ENCODE assay signal across 8 cellular contexts in the genomic region with DNA sequence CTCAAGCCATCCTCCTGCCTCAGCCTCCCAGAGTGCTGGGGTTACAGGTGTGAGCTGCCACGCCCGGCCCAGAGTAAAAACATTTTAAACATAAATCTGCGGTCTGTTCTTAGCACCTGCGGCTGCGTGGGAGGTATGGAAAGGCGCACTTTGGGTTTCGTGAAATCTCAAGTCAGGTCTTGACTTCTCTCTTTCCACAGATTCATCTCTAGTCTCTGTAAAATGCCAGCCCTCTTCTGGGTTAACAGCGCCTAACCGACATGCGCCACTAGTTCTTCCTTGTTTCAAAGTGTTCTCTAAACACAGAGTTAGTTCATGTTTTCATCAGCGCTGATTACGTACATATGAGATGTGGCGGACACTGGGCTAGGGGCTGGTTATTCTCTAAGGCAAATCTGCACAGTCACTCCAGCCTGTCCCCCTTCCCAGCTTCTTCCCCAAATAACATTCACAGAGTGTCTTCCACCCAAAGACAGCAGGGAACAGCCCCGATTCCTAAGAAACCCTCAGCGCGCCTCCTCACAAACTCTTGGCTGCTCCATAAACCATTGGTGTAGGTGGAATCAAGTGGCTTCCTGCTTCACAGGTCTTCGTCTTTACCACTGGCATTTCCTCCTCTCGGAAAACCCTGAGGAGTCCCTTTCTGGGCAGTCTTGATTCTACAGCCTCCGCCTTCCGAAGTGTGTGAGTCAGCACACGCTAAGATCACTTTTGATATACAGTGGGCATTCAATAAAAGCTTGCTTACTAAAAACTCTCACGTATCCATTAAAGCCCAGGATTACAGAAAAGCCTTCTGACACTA. TPM values are rescaled to one million over a fixed set of nuclear protein-coding genes. Genes with fewer than 3 reads are reported as not detected.
A peak's percentile ranks its signal among the peaks of the same experiment; 100 is the strongest.
DNase-seq lines count a peak whose midpoint lies in the region; ATAC-seq and TF ChIP-seq lines count a peak whose summit lies in the region.

No MANE protein-coding gene starts in this region.

- H3K9me3 ChIP-seq in ES-I3 (ENCODE audit: control insufficient read depth, insufficient read depth, low read length) (no peaks in the 10 kb centered on the region), esophagus squamous epithelium (no peaks in the 10 kb centered on the region), neuron (ENCODE audit: low read length) (peaks cover 4% of the 10 kb centered on the region), tibial artery (no peaks in the 10 kb centered on the region)

- ATAC-seq in HG02588 (IDR thresholded peaks at IDR 0.05; ENCODE audit: unreplicated experiment): peak; percentile 44

- intact Hi-C loops in esophagus squamous epithelium (cut with DNase I): no loop called here
- intact Hi-C loops in tibial artery (cut with DNase I; ENCODE audit: low total_unique reads): no loop called here

- H3K4me1 ChIP-seq in ES-I3 (ENCODE audit: insufficient read depth, low read length): 0 out of 2 replicates have a peak, but pooled peaks cover 4% of the 10 kb centered on the region
- H3K4me1 ChIP-seq in esophagus squamous epithelium: peaks cover 4 to 39% (median 9%) of the 10 kb centered on the region in 3 donors
- peaks cover 16% of the 10 kb centered on the region for H3K4me1 ChIP-seq in neuron (ENCODE audit: insufficient read depth, low read length)
- peaks cover 0 to 13% (median 8%) of the 10 kb centered on the region in 4 donors for H3K4me1 ChIP-seq in tibial artery

- peak in 1 of 4 donors; percentile 45 for TF ChIP-seq POLR2A in esophagus squamous epithelium (IDR thresholded peaks at IDR 0.05)

- DNase-seq in NCI-H526 treated with DMSO at 0.1 percent for 48 hours (lab: John Stamatoyannopoulos, UW) (peak; percentile 38), esophagus squamous epithelium (lab: John Stamatoyannopoulos, UW) (no peak), tibial artery (no peak), NCI-H1048 (lab: John Stamatoyannopoulos, UW) (no peak)
- DNase-seq in activated CD8-positive, alpha-beta memory T cell treated with anti-CD3 and anti-CD28 coated beads, Interleukin-2, amount 50 U/mL, for 4 hours: peak; percentile 62

- peak overlapping the region; percentile 70 to 97 (median 85) for H3K4me3 ChIP-seq in esophagus squamous epithelium
- H3K4me3 ChIP-seq in neuron (ENCODE audit: low read length): peak overlapping the region; percentile 96
- H3K4me3 ChIP-seq in tibial artery: peak overlapping the region; percentile 66 to 88

- H3K9ac ChIP-seq in ES-I3 (ENCODE audit: low read depth, low read length): peak overlapping the region; percentile 73

- H3K36me3 ChIP-seq in ES-I3 (ENCODE audit: insufficient read depth, low read length) (no peaks in the 10 kb centered on the region), esophagus squamous epithelium (peaks cover 0 to 16% (median 0%) of the 10 kb centered on the region in 3 donors), neuron (ENCODE audit: insufficient read depth, low read length) (no peaks in the 10 kb centered on the region), tibial artery (no peaks in the 10 kb centered on the region)

- no peak for TF ChIP-seq CTCF in esophagus squamous epithelium (IDR thresholded peaks at IDR 0.05)
- no peak for TF ChIP-seq CTCF in tibial artery (IDR thresholded peaks at IDR 0.05)

- H3K27ac ChIP-seq in esophagus squamous epithelium (peak overlapping the region; percentile 91 to 96 (median 96)), tibial artery (peak overlapping the region; percentile 84 to 85)

- H2AFZ ChIP-seq in neuron (ENCODE audit: low read depth, low read length): peak overlapping the region; percentile 100

- WGBS in esophagus squamous epithelium, 2 donors: 14 to 32% methylated on average over 21 to 22 of the region's 22 CpGs

- no peaks in the 10 kb centered on the region for H3K27me3 ChIP-seq in esophagus squamous epithelium
- no peaks in the 10 kb centered on the region for H3K27me3 ChIP-seq in neuron (ENCODE audit: insufficient read depth, low read length)
- no peaks in the 10 kb centered on the region for H3K27me3 ChIP-seq in tibial artery

RNA-seq across cellular contexts. Expression of a gene that starts 1.4 kb away (rescaled TPM):
- total RNA-seq in esophagus squamous epithelium: 10 to 100 TPM; 37.3 to 67.6 (median 46.9) TPM

Comparison
In these comparisons a context has a peak if more than half of its experiments do, and no peak if none do; other contexts are left out.
1. DNase-seq: peak in NCI-H526 treated with DMSO at 0.1 percent for 48 hours (single experiment) and activated CD8-positive, alpha-beta memory T cell treated with anti-CD3 and anti-CD28 coated beads, Interleukin-2, amount 50 U/mL, for 4 hours (single experiment); none in esophagus squamous epithelium (single experiment), tibial artery (0 of 2) and NCI-H1048 (single experiment).
2. Peak in every context shown above with its lines, with median percentiles within 50 percentile points of each other: H3K4me3 ChIP-seq.